In the genomic region with DNA sequence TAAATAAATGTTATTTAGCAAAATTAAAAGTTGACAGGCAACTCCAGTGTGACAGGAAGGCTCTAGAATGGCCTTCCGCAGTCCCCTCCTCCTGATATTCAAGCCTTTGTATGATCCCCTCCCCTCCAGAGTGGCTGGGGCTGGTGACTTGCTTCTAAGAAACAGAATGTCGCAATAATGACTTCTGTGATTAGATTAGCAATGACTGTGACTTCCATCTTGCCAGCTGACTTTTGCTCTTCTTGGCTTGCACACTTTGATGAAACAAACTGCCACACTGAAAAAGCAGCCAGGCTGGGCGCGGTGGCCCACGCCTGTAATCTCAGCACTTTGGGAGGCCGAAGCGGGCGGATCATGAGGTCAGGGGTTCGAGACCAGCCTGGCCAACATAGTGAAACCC, we compare ENCODE assay signal across 2 cellular contexts.
TF ChIP-seq lines count a peak whose summit lies in the region.

No MANE protein-coding gene starts in this region.

TF ChIP-seq in A549, 52 proteins besides CTCF, POLR2A, EP300 and RAD21 (continued from another document):
- TF ChIP-seq CBX2 (IDR thresholded peaks at IDR 0.05; ENCODE audit: borderline replicate concordance, low read depth): no peak
- no peak for TF ChIP-seq KDM1A (IDR thresholded peaks at IDR 0.05; ENCODE audit: low read depth)
- TF ChIP-seq HDAC2 (IDR thresholded peaks at IDR 0.05): no peak
- peak; percentile 18 to 77; a peak in 3 of 4 replicates for TF ChIP-seq CEBPB (IDR thresholded peaks at IDR 0.05)
TF ChIP-seq in A549: peak in this region for 1.

TF ChIP-seq in HepG2, 621 proteins besides CTCF, POLR2A, EP300 and RAD21 (continued from another document):
- TF ChIP-seq, protein P1, sequence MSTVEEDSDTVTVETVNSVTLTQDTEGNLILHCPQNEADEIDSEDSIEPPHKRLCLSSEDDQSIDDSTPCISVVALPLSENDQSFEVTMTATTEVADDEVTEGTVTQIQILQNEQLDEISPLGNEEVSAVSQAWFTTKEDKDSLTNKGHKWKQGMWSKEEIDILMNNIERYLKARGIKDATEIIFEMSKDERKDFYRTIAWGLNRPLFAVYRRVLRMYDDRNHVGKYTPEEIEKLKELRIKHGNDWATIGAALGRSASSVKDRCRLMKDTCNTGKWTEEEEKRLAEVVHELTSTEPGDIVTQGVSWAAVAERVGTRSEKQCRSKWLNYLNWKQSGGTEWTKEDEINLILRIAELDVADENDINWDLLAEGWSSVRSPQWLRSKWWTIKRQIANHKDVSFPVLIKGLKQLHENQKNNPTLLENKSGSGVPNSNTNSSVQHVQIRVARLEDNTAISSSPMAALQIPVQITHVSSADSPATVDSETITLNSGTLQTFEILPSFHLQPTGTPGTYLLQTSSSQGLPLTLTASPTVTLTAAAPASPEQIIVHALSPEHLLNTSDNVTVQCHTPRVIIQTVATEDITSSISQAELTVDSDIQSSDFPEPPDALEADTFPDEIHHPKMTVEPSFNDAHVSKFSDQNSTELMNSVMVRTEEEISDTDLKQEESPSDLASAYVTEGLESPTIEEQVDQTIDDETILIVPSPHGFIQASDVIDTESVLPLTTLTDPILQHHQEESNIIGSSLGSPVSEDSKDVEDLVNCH (CRISPR knock-in tag; IDR thresholded peaks at IDR 0.05): no peak
- TF ChIP-seq CEBPG (CRISPR knock-in tag; IDR thresholded peaks at IDR 0.05) (peak; percentile 53), NONO (IDR thresholded peaks at IDR 0.05) (no peak), NONO (CRISPR knock-in tag; conservative IDR thresholded peaks at IDR 0.05) (no peak), TRIM24 (CRISPR knock-in tag; IDR thresholded peaks at IDR 0.05) (no peak), MYNN (CRISPR knock-in tag; IDR thresholded peaks at IDR 0.05; ENCODE audit: low read depth) (no peak), NBN (conservative IDR thresholded peaks at IDR 0.05) (no peak)
